1 cellular context compared by ENCODE assay signal in genomic region chr4:18566970-18567799, GRCh38.
A peak's percentile ranks its signal among the peaks of the same experiment; 100 is the strongest.
TF ChIP-seq lines count a peak whose summit lies in the region.

No MANE protein-coding gene starts in this region.

TF ChIP-seq in HepG2, 621 proteins besides CTCF, POLR2A, EP300 and RAD21 (continued from another document and continues in another):
- no peak for TF ChIP-seq ZNF318 (CRISPR knock-in tag; IDR thresholded peaks at IDR 0.05)
- no peak for TF ChIP-seq SP5 (CRISPR knock-in tag; IDR thresholded peaks at IDR 0.05; ENCODE audit: borderline replicate concordance, low read depth)
- TF ChIP-seq HMGXB3 (CRISPR knock-in tag; IDR thresholded peaks at IDR 0.05; ENCODE audit: borderline replicate concordance), result peak; percentile 72; the same call in 1 of the 2 replicates
- no peak for TF ChIP-seq ZNF513 (CRISPR knock-in tag; conservative IDR thresholded peaks at IDR 0.05)
- peak; percentile 51; the same call in 1 of the 2 replicates for TF ChIP-seq HNF1B (CRISPR knock-in tag; IDR thresholded peaks at IDR 0.05)
- no peak for TF ChIP-seq CCAR2 (optimal IDR thresholded peaks at IDR 0.05; ENCODE audit: low read depth, low read length)
- peak; percentile 89 for TF ChIP-seq NR2F2 (IDR thresholded peaks at IDR 0.05; ENCODE audit: borderline replicate concordance, low read depth)
- no peak for TF ChIP-seq ZNF180 (CRISPR knock-in tag; IDR thresholded peaks at IDR 0.05; ENCODE audit: borderline replicate concordance, low read depth)
- no peak for TF ChIP-seq ZBED4 (CRISPR knock-in tag; IDR thresholded peaks at IDR 0.05; ENCODE audit: borderline replicate concordance)
- TF ChIP-seq PLRG1 (conservative IDR thresholded peaks at IDR 0.05), result no peak
- TF ChIP-seq EED (CRISPR knock-in tag; IDR thresholded peaks at IDR 0.05), result no peak
- TF ChIP-seq ZNF589 (CRISPR knock-in tag; conservative IDR thresholded peaks at IDR 0.05), result peak; percentile 53; the same call in 1 of the 2 replicates
- peak in 1 of 2 experiments; percentile 67; a peak in 1 of 4 replicates for TF ChIP-seq KLF16 (CRISPR knock-in tag; IDR thresholded peaks at IDR 0.05)
- no peak for TF ChIP-seq ZNF800 (CRISPR knock-in tag; IDR thresholded peaks at IDR 0.05)
- TF ChIP-seq NCOA1 (CRISPR knock-in tag; IDR thresholded peaks at IDR 0.05), result no peak
- TF ChIP-seq TEF (CRISPR knock-in tag; IDR thresholded peaks at IDR 0.05), result no peak
- peak; percentile 77; the same call in 1 of the 2 replicates for TF ChIP-seq ZNF331 (CRISPR knock-in tag; IDR thresholded peaks at IDR 0.05)
- peak; percentile 80 for TF ChIP-seq SIX1 (CRISPR knock-in tag; IDR thresholded peaks at IDR 0.05; ENCODE audit: borderline replicate concordance)
- TF ChIP-seq SCMH1 (CRISPR knock-in tag; IDR thresholded peaks at IDR 0.05; ENCODE audit: borderline replicate concordance), result no peak
- TF ChIP-seq ZNF12 (CRISPR knock-in tag; IDR thresholded peaks at IDR 0.05), result peak; percentile 66; the same call in 1 of the 2 replicates
- TF ChIP-seq MATR3 (CRISPR knock-in tag; IDR thresholded peaks at IDR 0.05), result no peak
- no peak for TF ChIP-seq ZNF724P (CRISPR knock-in tag; IDR thresholded peaks at IDR 0.05; ENCODE audit: borderline replicate concordance)
- no peak for TF ChIP-seq AGO2 (optimal IDR thresholded peaks at IDR 0.05; ENCODE audit: low read depth, low read length)
- no peak; the same call in 1 of the 2 replicates for TF ChIP-seq CHD4 (IDR thresholded peaks at IDR 0.05; ENCODE audit: borderline replicate concordance, low read length)
- no peak for TF ChIP-seq ZNF512 (CRISPR knock-in tag; IDR thresholded peaks at IDR 0.05)
- TF ChIP-seq FOXA1 (IDR thresholded peaks at IDR 0.05), result no peak
- peak; percentile 96 for TF ChIP-seq FOXA1 (CRISPR knock-in tag; IDR thresholded peaks at IDR 0.05)
- TF ChIP-seq ZNF101 (CRISPR knock-in tag; IDR thresholded peaks at IDR 0.05; ENCODE audit: borderline replicate concordance, low read depth), result no peak
- no peak for TF ChIP-seq HNRNPLL (IDR thresholded peaks at IDR 0.05; ENCODE audit: low read depth, low read length, poor library complexity, severe bottlenecking)
- TF ChIP-seq ZC3H13 (CRISPR knock-in tag; IDR thresholded peaks at IDR 0.05), result no peak
- no peak for TF ChIP-seq ZNF235 (CRISPR knock-in tag; IDR thresholded peaks at IDR 0.05; ENCODE audit: borderline replicate concordance)
- no peak for TF ChIP-seq MYC (CRISPR knock-in tag; IDR thresholded peaks at IDR 0.05; ENCODE audit: borderline replicate concordance)
- TF ChIP-seq PHF8 (CRISPR knock-in tag; IDR thresholded peaks at IDR 0.05), result no peak
